1 cellular context compared by ENCODE assay signal in genomic region chr19:37221136-37221535, GRCh38.
TF ChIP-seq lines count a peak whose summit lies in the region.

No MANE protein-coding gene starts in this region.

TF ChIP-seq in HEK293T, 16 proteins besides CTCF, POLR2A, EP300 and RAD21:
- TF ChIP-seq LEF1 (IDR thresholded peaks at IDR 0.05; ENCODE audit: borderline replicate concordance) (no peak), L3MBTL2 (conservative IDR thresholded peaks at IDR 0.05) (no peak), CTBP1 (IDR thresholded peaks at IDR 0.05; ENCODE audit: borderline replicate concordance) (no peak), SP1 (IDR thresholded peaks at IDR 0.05) (no peak), FOXA1 (IDR thresholded peaks at IDR 0.05) (no peak)
TF ChIP-seq in HEK293T: peak in this region for 0.
